Comparison of ENCODE assay signal across 12 cellular contexts in the genomic region with DNA sequence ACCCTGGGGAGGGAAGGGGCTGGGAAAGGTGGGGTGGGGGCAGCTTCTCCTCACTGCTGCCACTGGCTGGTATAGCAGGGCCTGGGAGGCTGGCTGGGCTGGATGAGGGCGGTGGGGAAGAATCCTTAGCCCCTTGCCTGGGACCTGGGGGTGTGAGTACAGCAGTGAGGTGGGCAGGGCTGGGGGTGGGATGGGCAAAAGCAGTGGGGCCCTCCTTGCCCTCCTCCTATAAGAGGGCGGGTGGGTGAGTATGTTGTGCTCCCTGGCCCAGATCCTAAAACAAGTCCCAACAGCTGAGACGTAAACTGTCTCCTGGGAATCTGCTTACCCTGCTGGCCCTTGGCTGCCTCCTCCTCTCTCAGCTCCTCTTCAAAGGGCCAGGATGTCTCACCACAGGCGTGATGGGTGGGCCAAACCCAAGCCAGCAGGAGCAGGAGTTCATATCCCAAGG. TPM values are rescaled to one million over a fixed set of nuclear protein-coding genes. Genes with fewer than 3 reads are reported as not detected.
A peak's percentile ranks its signal among the peaks of the same experiment; 100 is the strongest.
DNase-seq lines count a peak whose midpoint lies in the region; ATAC-seq and TF ChIP-seq lines count a peak whose summit lies in the region.
"Had no signal": no experiment of that assay in that cellular context is flagged by ENCODE, and none has a peak within 500 bp of the region (broad histone marks: within the 10 kb centered on the region; RNA-seq: fewer than 3 reads in every experiment).

No MANE protein-coding gene starts in this region.

- H3K27me3 Mint-ChIP-seq in chondrocyte (ENCODE audit: low read depth) (no peaks in the 10 kb centered on the region), nephron progenitor cell (ENCODE audit: low read depth, poor library complexity) (no peaks in the 10 kb centered on the region)
- H3K27me3 Mint-ChIP-seq: memory B cell had no signal

- no peaks in the 10 kb centered on the region for H3K9me3 ChIP-seq in heart right ventricle
- no peaks in the 10 kb centered on the region for H3K9me3 ChIP-seq in muscle layer of colon (ENCODE audit: low read length)
- H3K9me3 ChIP-seq in upper lobe of left lung: no peaks in the 10 kb centered on the region

- peaks cover 2% of the 10 kb centered on the region for H3K36me3 Mint-ChIP-seq in chondrocyte (ENCODE audit: low read depth)
- H3K36me3 Mint-ChIP-seq in nephron progenitor cell (ENCODE audit: low read depth): peaks cover 17% of the 10 kb centered on the region
- H3K36me3 Mint-ChIP-seq: memory B cell had no signal

- H3K4me1 Mint-ChIP-seq in chondrocyte (ENCODE audit: low read depth) (peaks cover 53% of the 10 kb centered on the region), nephron progenitor cell (peaks cover 51% of the 10 kb centered on the region)

- H3K27me3 ChIP-seq in heart right ventricle: no peaks in the 10 kb centered on the region
- no peaks in the 10 kb centered on the region for H3K27me3 ChIP-seq in muscle layer of colon (ENCODE audit: control insufficient read depth in 1 of 2, insufficient read depth in 2 of 2, low read length in 2 of 2)
- H3K27me3 ChIP-seq in upper lobe of left lung: no peaks in the 10 kb centered on the region

- no peak for DNase-seq in heart right ventricle
- no peak for DNase-seq in Right ventricle myocardium superior
- DNase-seq in chondrocyte (ENCODE audit: low spot score): no peak
- DNase-seq in upper lobe of left lung: no peak
- DNase-seq in nephron progenitor cell: no peak
- DNase-seq in activated T-cell treated with anti-CD3 and anti-CD28 coated beads for 4 hours: no peak
- DNase-seq: NCI-H2107 had no signal

- H3K4me3 Mint-ChIP-seq in chondrocyte (ENCODE audit: unreplicated experiment): peak overlapping the region; percentile 83
- H3K4me3 Mint-ChIP-seq in nephron progenitor cell: no peak overlapping the region

- H3K27ac ChIP-seq in heart right ventricle (peak overlapping the region in 9 of 10 donors; percentile 21 to 97 (median 93)), muscle layer of colon (ENCODE audit: low read depth, low read length) (peak overlapping the region; percentile 51), upper lobe of left lung (peak overlapping the region; percentile 65 to 95 (median 93))

- intact Hi-C loops in heart right ventricle (cut with DNase I) (loop anchor here in 1 of 10 donors (10.0 kb wide), 1 partner anchor 181 kb away; no protein-coding TSS in a partner anchor), Right ventricle myocardium superior (cut with DNase I) (no loop called here)

- no peak for TF ChIP-seq CTCF in heart right ventricle (IDR thresholded peaks at IDR 0.05)
- no peak for TF ChIP-seq CTCF in chondrocyte (IDR thresholded peaks at IDR 0.05)
- no peak for TF ChIP-seq CTCF in upper lobe of left lung (IDR thresholded peaks at IDR 0.05)
- no peak for TF ChIP-seq CTCF in nephron progenitor cell (IDR thresholded peaks at IDR 0.05)

- H3K4me3 ChIP-seq in heart right ventricle: peak overlapping the region in 6 of 10 donors; percentile 29 to 91 (median 86)
- peak overlapping the region in 1 of 2 donors; percentile 62 for H3K4me3 ChIP-seq in muscle layer of colon (ENCODE audit: low read depth in 1 of 2, low read length in 2 of 2)
- peak overlapping the region in 1 of 4 donors; percentile 98 for H3K4me3 ChIP-seq in upper lobe of left lung

- H3K4me1 ChIP-seq in heart right ventricle (peaks cover 17 to 76% (median 63%) of the 10 kb centered on the region in 9 donors), muscle layer of colon (ENCODE audit: insufficient read depth, low read length) (peaks cover 54% of the 10 kb centered on the region), upper lobe of left lung (peaks cover 47 to 56% (median 50%) of the 10 kb centered on the region in 4 donors)

- H3K36me3 ChIP-seq in heart right ventricle (peaks cover 0 to 11% (median 2%) of the 10 kb centered on the region in 9 donors), muscle layer of colon (ENCODE audit: insufficient read depth, low read length) (peaks cover 6% of the 10 kb centered on the region), upper lobe of left lung (peaks cover 0 to 3% (median 0%) of the 10 kb centered on the region in 4 donors)

- TF ChIP-seq EP300 in upper lobe of left lung (IDR thresholded peaks at IDR 0.05): no peak

- H3K27ac Mint-ChIP-seq in chondrocyte (ENCODE audit: unreplicated experiment) (peak overlapping the region; percentile 94), nephron progenitor cell (no peak overlapping the region)
- H3K27ac Mint-ChIP-seq: memory B cell had no signal

- no peak overlapping the region for H3K9ac ChIP-seq in muscle layer of colon (ENCODE audit: low read length)

- WGBS in heart right ventricle, 2 donors: 25 to 54% methylated on average over 4 of the region's 4 CpGs
- WGBS in upper lobe of left lung, 2 donors: 83 to 84% methylated on average over 4 of the region's 4 CpGs

- H3K9me3 Mint-ChIP-seq in chondrocyte (ENCODE audit: low read depth): no peaks in the 10 kb centered on the region
- no peaks in the 10 kb centered on the region for H3K9me3 Mint-ChIP-seq in nephron progenitor cell
- H3K9me3 Mint-ChIP-seq: memory B cell had no signal

- no peak for TF ChIP-seq POLR2A in upper lobe of left lung (IDR thresholded peaks at IDR 0.05)

- ATAC-seq in heart right ventricle (no peak), Right ventricle myocardium superior (ENCODE audit: poor library complexity) (no peak), upper lobe of left lung (ENCODE audit: low FRiP score in 2 of 2) (no peak), HG02642 (IDR thresholded peaks at IDR 0.05; ENCODE audit: poor library complexity, unreplicated experiment) (no peak)
- ATAC-seq: HepG2, Panc1 had no signal

RNA-seq across cellular contexts. Expression of a gene that starts 2.2 kb away (rescaled TPM):
- total RNA-seq in heart right ventricle (10 to 100 TPM; 17.3 to 32.1 (median 23.7) TPM), Right ventricle myocardium superior (29.0 TPM), chondrocyte (36.3 to 47.6 TPM (median 46.0 TPM) in 3 replicates), upper lobe of left lung (10 to 100 TPM; 21.1 to 58.9 (median 30.8) TPM)
- polyA plus RNA-seq in heart right ventricle: 10 to 100 TPM; 11.6 to 44.6 TPM

RNA-seq across cellular contexts. Expression of a gene that starts 16.9 kb away (rescaled TPM):
- 1 to 10 TPM; 1.1 to 3.9 (median 2.4) TPM for total RNA-seq in heart right ventricle
- polyA plus RNA-seq in heart right ventricle: 1 to 10 TPM; 2.0 TPM
- total RNA-seq in Right ventricle myocardium superior: 2.4 TPM
- 3.1 to 3.3 TPM (median 3.3 TPM) in 3 replicates for total RNA-seq in chondrocyte
- 1 to 10 TPM in 5 of 6 donors, under 1 TPM in 1; 0.44 to 4.9 (median 4.2) TPM for total RNA-seq in upper lobe of left lung
